16 cellular contexts compared by ENCODE assay signal in the genomic region with DNA sequence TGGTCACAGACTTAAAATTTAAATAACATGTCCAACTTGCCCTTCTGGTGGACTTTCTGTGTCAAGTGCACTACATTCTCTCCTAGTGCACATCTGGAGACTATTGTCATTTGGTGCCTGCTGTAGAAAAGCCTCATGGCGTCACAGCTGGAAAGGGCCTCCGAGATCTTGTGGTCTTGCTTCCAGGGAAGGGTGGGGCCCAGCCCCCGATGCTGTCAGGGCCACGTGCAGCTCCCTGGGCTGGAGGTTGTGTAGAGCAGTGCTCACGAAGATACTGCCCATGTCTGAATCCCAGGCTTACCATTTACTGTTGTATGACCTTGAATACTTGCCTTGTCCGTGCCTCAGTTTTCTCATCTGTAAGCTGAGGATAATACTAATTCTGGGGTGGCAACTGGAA.
"Had no signal": no experiment of that assay in that cellular context is flagged by ENCODE, and none has a peak within 500 bp of the region (broad histone marks: within the 10 kb centered on the region; RNA-seq: fewer than 3 reads in every experiment).

No MANE protein-coding gene starts in this region.

- H3K4me3 ChIP-seq: gastroesophageal sphincter, prostate gland had no signal

- ATAC-seq: activated CD8-positive, alpha-beta T cell treated with anti-CD3 and anti-CD28 coated beads for 36 hours; activated T-cell treated with anti-CD3 and anti-CD28 coated beads, Interleukin-2, amount 50 U/mL, for 4 hours; gastroesophageal sphincter; sciatic nerve had no signal

- H3K9me3 ChIP-seq: gastroesophageal sphincter, prostate gland had no signal

- H3K36me3 Mint-ChIP-seq: activated naive CD8-positive, alpha-beta T cell; type B pancreatic cell had no signal

- H3K9me3 Mint-ChIP-seq: activated B cell treated with CpG ODN at 0.5 μM for 24 hours; activated CD8-positive, alpha-beta T cell treated with anti-CD3 and anti-CD28 coated beads for 36 hours; activated T-cell treated with anti-CD3 and anti-CD28 coated beads, Interleukin-2, amount 50 U/mL, for 4 hours; neural crest cell; type B pancreatic cell had no signal

- DNase-seq: activated B cell treated with CpG ODN at 0.5 μM for 24 hours; activated CD4-positive, alpha-beta T cell treated with anti-CD3 and anti-CD28 coated beads for 48 hours; activated CD8-positive, alpha-beta T cell treated with anti-CD3 and anti-CD28 coated beads for 36 hours; activated gamma-delta T cell; activated T-cell treated with anti-CD3 and anti-CD28 coated beads, Interleukin-2, amount 50 U/mL, for 4 hours; cerebellar nuclear complex; mesenchymal stem cell; stimulated activated naive CD4-positive, alpha-beta T cell; SW 1271 had no signal

- H3K36me3 ChIP-seq: gastroesophageal sphincter, prostate gland had no signal

- H3K27ac ChIP-seq: epithelial cell of prostate, gastroesophageal sphincter, prostate gland had no signal

- H3K4me3 Mint-ChIP-seq: activated B cell treated with CpG ODN at 0.5 μM for 24 hours; activated CD8-positive, alpha-beta T cell treated with anti-CD3 and anti-CD28 coated beads for 36 hours; activated naive CD8-positive, alpha-beta T cell; activated T-cell treated with anti-CD3 and anti-CD28 coated beads, Interleukin-2, amount 50 U/mL, for 4 hours; neural crest cell; type B pancreatic cell had no signal

- H3K27ac Mint-ChIP-seq: activated CD8-positive, alpha-beta T cell treated with anti-CD3 and anti-CD28 coated beads for 36 hours; activated naive CD8-positive, alpha-beta T cell; type B pancreatic cell had no signal

- H3K27me3 ChIP-seq: gastroesophageal sphincter had no signal

- H3K27me3 Mint-ChIP-seq: activated B cell treated with CpG ODN at 0.5 μM for 24 hours; activated CD8-positive, alpha-beta T cell treated with anti-CD3 and anti-CD28 coated beads for 36 hours; activated naive CD8-positive, alpha-beta T cell; type B pancreatic cell had no signal
